Comparison of ENCODE assay signal across 24 cellular contexts in genomic region chr12:95541436-95541835, GRCh38. TPM values are rescaled to one million over a fixed set of nuclear protein-coding genes. Genes with fewer than 3 reads are reported as not detected.
A peak's percentile ranks its signal among the peaks of the same experiment; 100 is the strongest.
DNase-seq lines count a peak whose midpoint lies in the region; ATAC-seq, FAIRE-seq and TF ChIP-seq lines count a peak whose summit lies in the region.
"Had no signal": no experiment of that assay in that cellular context is flagged by ENCODE, and none has a peak within 500 bp of the region (broad histone marks: within the 10 kb centered on the region; RNA-seq: fewer than 3 reads in every experiment).

No MANE protein-coding gene starts in this region.

- no peak overlapping the region for H3K4me2 ChIP-seq in HepG2 (ENCODE audit: low read depth, low read length)
- peak overlapping the region; percentile 39 for H3K4me2 ChIP-seq in OCI-LY3 (ENCODE audit: low read length)
- H3K4me2 ChIP-seq in neuronal stem cell (ENCODE audit: insufficient read depth, low read length, poor library complexity, severe bottlenecking) = no peak overlapping the region
- H3K4me2 ChIP-seq: BLaER1 treated with 17β-estradiol and CSF1 and Interleukin-3, amounts not matched to agents 10 nM and 100 nM had no signal

- no peak overlapping the region for H3K4ac ChIP-seq in neuronal stem cell (ENCODE audit: low read length)

- TF ChIP-seq POLR2A in HepG2 (IDR thresholded peaks at IDR 0.05; ENCODE audit: insufficient read depth in 1 of 2, low read depth in 2 of 2, low read length in 2 of 2) (no peak), right lobe of liver (IDR thresholded peaks at IDR 0.05) (no peak)

- intact Hi-C loops in HepG2 (cut with micrococcal nuclease; ENCODE audit: unreplicated experiment) = no loop called here
- intact Hi-C loops in right lobe of liver (cut with DNase I) = no loop called here

- no TSS peak for BruUV-seq in HepG2 (replicated peaks; lab: Mats Ljungman, UMichigan)

- H3K14ac ChIP-seq in neuronal stem cell (ENCODE audit: low read length) = peak overlapping the region; percentile 82

- TF ChIP-seq CTCF in HepG2 (CRISPR knock-in tag; IDR thresholded peaks at IDR 0.05) (no peak), right lobe of liver (IDR thresholded peaks at IDR 0.05) (no peak), OCI-LY3 (IDR thresholded peaks at IDR 0.05; ENCODE audit: low read depth, low read length) (no peak)

- DNase-seq in HepG2 (ENCODE audit: low spot score) = no peak
- no peak for DNase-seq in right lobe of liver
- DNase-seq in neuronal stem cell (ENCODE audit: low spot score) = no peak
- DNase-seq: ACHN; AML-193; BE2C; CD4-positive, alpha-beta T cell; CD8-positive, alpha-beta memory T cell; DMS 273 treated with DMSO at 0.1 percent for 48 hours; DMS79; EL; GDM1; GM23248; HCEC 1CT had no signal

- H3K27ac ChIP-seq in HepG2 (ENCODE audit: extremely low read length, insufficient read depth, low read length) (no peak overlapping the region), right lobe of liver (no peak overlapping the region), OCI-LY3 (ENCODE audit: low read length) (no peak overlapping the region), neuronal stem cell (replicated peaks; ENCODE audit: low read length) (no peak overlapping the region)
- H3K27ac ChIP-seq: 22Rv1; BLaER1 treated with 17β-estradiol and CSF1 and Interleukin-3, amounts not matched to agents 10 nM and 100 nM; GM23248 had no signal

- TF ChIP-seq EP300 in HepG2 (IDR thresholded peaks at IDR 0.05; ENCODE audit: low read depth in 2 of 2, low read length in 2 of 2) = no peak
- no peak for TF ChIP-seq EP300 in HepG2 (CRISPR knock-in tag; IDR thresholded peaks at IDR 0.05; ENCODE audit: borderline replicate concordance)

- H3K9ac ChIP-seq in HepG2 (ENCODE audit: insufficient read depth, low read depth, low read length) = no peak overlapping the region
- no peak overlapping the region for H3K9ac ChIP-seq in OCI-LY3 (ENCODE audit: low read length)
- H3K9ac ChIP-seq in neuronal stem cell (ENCODE audit: low read depth, low read length, poor library complexity) = no peak overlapping the region
- H3K9ac ChIP-seq: BLaER1 treated with 17β-estradiol and CSF1 and Interleukin-3, amounts not matched to agents 10 nM and 100 nM; GM23248 had no signal

- H2BK15ac ChIP-seq in neuronal stem cell (ENCODE audit: low read length) = no peak overlapping the region

- WGBS in HepG2 (ENCODE audit: low lambda C conversion rate) = 32% methylated on average over 7 of the region's 7 CpGs
- WGBS in right lobe of liver (ENCODE audit: insufficient coverage, low coverage, low lambda C conversion rate, missing lambda C conversion rate) = 72% methylated on average over 7 of the region's 7 CpGs
- no CpG with 5 or more reads among the region's 7 CpGs for WGBS in neuronal stem cell (ENCODE audit: extremely low coverage in 2 of 2, insufficient read length in 2 of 2, insufficient replicate concordance in 1 of 2), 2 donors

- POLR2A ChIA-PET in HepG2 (lab: Yijun Ruan, JAX) = no interaction called here

- H2BK5ac ChIP-seq in neuronal stem cell (ENCODE audit: low read length) = no peak overlapping the region

- H3K36me3 ChIP-seq in HepG2 (replicated peaks in 1 of 2; ENCODE audit: control insufficient read depth in 1 of 2, insufficient read depth in 2 of 2, low read length in 2 of 2) = no peaks in the 10 kb centered on the region
- no peaks in the 10 kb centered on the region for H3K36me3 ChIP-seq in right lobe of liver
- no peaks in the 10 kb centered on the region for H3K36me3 ChIP-seq in OCI-LY3 (replicated peaks; ENCODE audit: low read depth, low read length)
- peaks cover 0 to 2% of the 10 kb centered on the region in 2 donors for H3K36me3 ChIP-seq in neuronal stem cell (replicated peaks in 1 of 2; ENCODE audit: control insufficient read depth in 2 of 2, insufficient read depth in 2 of 2, low read length in 2 of 2)
- H3K36me3 ChIP-seq: BE2C; BLaER1 treated with 17β-estradiol and CSF1 and Interleukin-3, amounts not matched to agents 10 nM and 100 nM had no signal

- ATAC-seq in HepG2 (no peak), right lobe of liver (no peak), GM18909 (IDR thresholded peaks at IDR 0.05; ENCODE audit: poor library complexity, unreplicated experiment) (no peak), GM19035 (IDR thresholded peaks at IDR 0.05; ENCODE audit: unreplicated experiment) (no peak)
- ATAC-seq: GM12878 had no signal

- H3K27me3 ChIP-seq in HepG2 (ENCODE audit: control insufficient read depth in 1 of 2, insufficient read depth in 2 of 2, low read length in 2 of 2) = peaks cover 0 to 11% of the 10 kb centered on the region in 2 experiments; a peak in 2 of 5 replicates
- H3K27me3 ChIP-seq in right lobe of liver = no peaks in the 10 kb centered on the region
- H3K27me3 ChIP-seq in OCI-LY3 (ENCODE audit: low read depth, low read length) = no peaks in the 10 kb centered on the region
- H3K27me3 ChIP-seq in neuronal stem cell (ENCODE audit: control insufficient read depth in 3 of 3, insufficient read depth in 3 of 3, low read depth in 1 of 3, low read length in 3 of 3) = peaks cover 0 to 19% (median 0%) of the 10 kb centered on the region in 3 experiments
- H3K27me3 ChIP-seq: BLaER1 treated with 17β-estradiol and CSF1 and Interleukin-3, amounts not matched to agents 10 nM and 100 nM had no signal

- CTCF ChIA-PET in HepG2 (lab: Yijun Ruan, JAX; ENCODE audit: low intra/inter-chr PET ratio, low total read pairs) = no interaction called here

- in situ Hi-C loops in HepG2 (cut with HindIII; ENCODE audit: extremely low pct_ligation_motif_present, low pct_unique_long_range_greater_than_20kb) = loop anchor here (25.0 kb wide), 1 partner anchor 429 kb away; no protein-coding TSS in a partner anchor

- H4K91ac ChIP-seq in neuronal stem cell (ENCODE audit: low read depth, low read length, poor library complexity) = no peak overlapping the region

- H4K20me1 ChIP-seq in HepG2 (ENCODE audit: insufficient read depth, low read length) (no peaks in the 10 kb centered on the region), OCI-LY3 (ENCODE audit: insufficient read depth, low read length) (no peaks in the 10 kb centered on the region)
- H4K20me1 ChIP-seq: BLaER1 treated with 17β-estradiol and CSF1 and Interleukin-3, amounts not matched to agents 10 nM and 100 nM had no signal

- H3K18ac ChIP-seq in neuronal stem cell (ENCODE audit: low read length) = peak overlapping the region; percentile 27

- no peak overlapping the region for H2BK120ac ChIP-seq in neuronal stem cell (ENCODE audit: low read depth, low read length)

- H3K4me1 ChIP-seq in HepG2 (ENCODE audit: insufficient read depth, low read length) (no peaks in the 10 kb centered on the region), right lobe of liver (no peaks in the 10 kb centered on the region), OCI-LY3 (ENCODE audit: low read length) (peaks cover 10% of the 10 kb centered on the region), neuronal stem cell (ENCODE audit: control insufficient read depth in 2 of 2, insufficient read depth in 1 of 2, low read depth in 1 of 2, low read length in 2 of 2) (peaks cover 4 to 10% of the 10 kb centered on the region in 2 donors)
- H3K4me1 ChIP-seq: BE2C had no signal

- H3K79me2 ChIP-seq in HepG2 (ENCODE audit: insufficient read depth, low read length) (no peaks in the 10 kb centered on the region), OCI-LY3 (ENCODE audit: low read length) (no peaks in the 10 kb centered on the region)

- no peak for FAIRE-seq in HepG2 (lab: Jason Lieb, UNC)
- FAIRE-seq: A204.1, D721Med, GM12878, GM19239, H54 had no signal

- no peak overlapping the region for H2BK12ac ChIP-seq in neuronal stem cell (ENCODE audit: low read length)

- H3K4me3 ChIP-seq in HepG2 (replicated peaks in 1 of 3; ENCODE audit: insufficient read depth in 1 of 3, low read depth in 2 of 3, low read length in 3 of 3) = no peak overlapping the region
- no peak overlapping the region for H3K4me3 ChIP-seq in right lobe of liver
- peak overlapping the region; percentile 40 for H3K4me3 ChIP-seq in OCI-LY3 (ENCODE audit: low read length)
- H3K4me3 ChIP-seq in neuronal stem cell (ENCODE audit: low read length in 2 of 2) = no peak overlapping the region
- H3K4me3 ChIP-seq: BLaER1 treated with 17β-estradiol and CSF1 and Interleukin-3, amounts not matched to agents 10 nM and 100 nM; GM12878; GM23248 had no signal

- no peaks in the 10 kb centered on the region for H3K9me3 ChIP-seq in HepG2 (ENCODE audit: low read length)
- H3K9me3 ChIP-seq in right lobe of liver = no peaks in the 10 kb centered on the region
- H3K9me3 ChIP-seq in OCI-LY3 (ENCODE audit: insufficient read depth, low read length) = no peaks in the 10 kb centered on the region
- no peaks in the 10 kb centered on the region for H3K9me3 ChIP-seq in neuronal stem cell (replicated peaks in 1 of 2; ENCODE audit: control insufficient read depth in 2 of 2, insufficient read depth in 1 of 2, low read depth in 1 of 2, low read length in 2 of 2)
- H3K9me3 ChIP-seq: BE2C; BLaER1 treated with 17β-estradiol and CSF1 and Interleukin-3, amounts not matched to agents 10 nM and 100 nM had no signal

- H4K8ac ChIP-seq in neuronal stem cell (ENCODE audit: low read depth, low read length) = no peak overlapping the region

- H2AK5ac ChIP-seq in neuronal stem cell (ENCODE audit: low read depth, low read length) = no peak overlapping the region

- H2AFZ ChIP-seq in HepG2 (ENCODE audit: low read length) = no peak overlapping the region
- no peak overlapping the region; the same call in 1 of the 2 replicates for H2AFZ ChIP-seq in OCI-LY3 (ENCODE audit: low read depth, low read length)
- no peak overlapping the region for H2AFZ ChIP-seq in neuronal stem cell (ENCODE audit: low read length)
- H2AFZ ChIP-seq: GM23248 had no signal

- peaks cover 3% of the 10 kb centered on the region for H3K79me1 ChIP-seq in neuronal stem cell (ENCODE audit: low read depth, low read length)

- TF ChIP-seq RAD21 in HepG2 (CRISPR knock-in tag; IDR thresholded peaks at IDR 0.05) = no peak

- no peak overlapping the region for H3K23ac ChIP-seq in neuronal stem cell (ENCODE audit: low read depth, low read length, poor library complexity)

RNA-seq across cellular contexts. Expression of gene USP44, which starts 9.8 kb away (rescaled TPM):
- total RNA-seq in HepG2 (2016; rRNA removed; fragmentation: Illumina TruSeq; extraction: Trizol) = 0.07 and 0.11 TPM in 2 replicates
- total RNA-seq in HepG2 (2016; cell fraction: cytosol; rRNA removed; fragmentation: Illumina TruSeq; extraction: Trizol; ENCODE audit: low read depth) = 0.35 TPM in 1 of 2 replicates, not detected in the other
- 0.11 and 0.12 TPM in 2 replicates for total RNA-seq in HepG2 (2016; cell fraction: insoluble cytoplasmic fraction; rRNA removed; fragmentation: Illumina TruSeq; extraction: Trizol)
- total RNA-seq in HepG2 (2016; cell fraction: membrane; rRNA removed; fragmentation: Illumina TruSeq; extraction: Trizol) = 0.22 TPM in 1 of 2 replicates, not detected in the other
- total RNA-seq in HepG2 (2016; cell fraction: nucleus; rRNA removed; fragmentation: Illumina TruSeq; extraction: Trizol) = not detected in 2 replicates
- polyA plus RNA-seq in HepG2 (2011; rRNA removed) = 0.04 and 0.05 TPM in 2 replicates
- polyA plus RNA-seq in HepG2 (2011; cell fraction: cytosol; rRNA removed) = 0.08 TPM in 1 of 2 replicates, not detected in the other
- polyA plus RNA-seq in HepG2 (2011; cell fraction: nucleus; rRNA removed) = 0.06 TPM in 1 of 2 replicates, not detected in the other
- 0.11 and 0.12 TPM in 2 replicates for polyA plus RNA-seq in HepG2 (2012)
- not detected in 2 replicates for polyA plus RNA-seq in HepG2 (2016; cell fraction: cytosol; fragmentation: Illumina TruSeq; extraction: Trizol; ENCODE audit: low read depth)
- 0.09 TPM in 1 of 2 replicates, not detected in the other for polyA plus RNA-seq in HepG2 (2016; cell fraction: insoluble cytoplasmic fraction; fragmentation: Illumina TruSeq; extraction: Trizol; ENCODE audit: low read depth)
- not detected in 2 replicates for polyA plus RNA-seq in HepG2 (2016; cell fraction: membrane; fragmentation: Illumina TruSeq; extraction: Trizol; ENCODE audit: low read depth)
- polyA plus RNA-seq in HepG2 (2016; cell fraction: nucleus; fragmentation: Illumina TruSeq; extraction: Trizol; ENCODE audit: insufficient read depth, low read depth) = 0.79 TPM in 1 of 2 replicates, not detected in the other
- polyA minus RNA-seq in HepG2 (2011; rRNA and poly(A)+ RNA removed; ENCODE audit: low replicate concordance) = not detected in 2 replicates
- not detected in 2 replicates for polyA minus RNA-seq in HepG2 (2011; cell fraction: cytosol; rRNA and poly(A)+ RNA removed)
- polyA minus RNA-seq in HepG2 (2011; cell fraction: nucleus; rRNA and poly(A)+ RNA removed) = not detected in 2 replicates
- under 1 TPM in 4 of 6 experiments, not detected in 2; 0.22 to 0.31 (median 0.23) TPM for total RNA-seq in right lobe of liver
- 74.0 TPM for polyA plus RNA-seq in neuronal stem cell (2013, experiment 1 of 2)
- polyA plus RNA-seq in neuronal stem cell (2013, experiment 2 of 2) = 77.3 TPM
